ENCODE assay signal across 21 cellular contexts in the genomic region with DNA sequence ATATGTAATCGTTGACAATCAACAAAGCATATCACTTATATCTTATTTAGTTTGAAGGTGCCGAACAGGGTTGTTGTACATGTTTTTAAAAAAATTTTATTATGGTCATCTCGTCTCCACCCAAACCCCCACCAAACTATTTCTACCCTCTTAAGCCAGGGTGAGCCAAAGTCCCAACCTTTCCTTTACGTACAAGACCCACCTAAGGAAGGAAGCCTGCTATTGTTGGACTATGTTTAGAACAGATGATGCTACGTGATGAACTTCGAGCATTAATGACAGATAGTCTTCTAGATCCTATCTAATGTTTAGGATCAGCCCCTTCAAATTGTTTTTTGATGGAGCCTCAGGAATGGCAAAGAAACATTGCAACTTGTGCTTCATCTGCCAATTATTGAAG. TPM values are rescaled to one million over a fixed set of nuclear protein-coding genes. Genes with fewer than 3 reads are reported as not detected.
"Had no signal": no experiment of that assay in that cellular context is flagged by ENCODE, and none has a peak within 500 bp of the region (broad histone marks: within the 10 kb centered on the region; RNA-seq: fewer than 3 reads in every experiment).

No MANE protein-coding gene starts in this region.

- H3K4me3 ChIP-seq: K562, SJCRH30, SK-N-MC had no signal

- H3K9me3 ChIP-seq: SJCRH30 had no signal

- H3K9ac ChIP-seq: KMS-11 had no signal

- H3K36me3 ChIP-seq: SJCRH30 had no signal

- H3K27me3 ChIP-seq: SJCRH30 had no signal

- ATAC-seq: K562 had no signal

- H3K27ac ChIP-seq: HL-60, KMS-11, SJCRH30, SK-N-MC had no signal

- DNase-seq: Kasumi-1, MM.1S, NCI-H1092 treated with DMSO at 0.1 percent for 48 hours, NCI-H1436, NCI-H187, NCI-H2029, NCI-H2081 treated with DMSO at 0.1 percent for 48 hours, NCI-H2171, NCI-H226, NCI-H446, NCI-H510A, NCI-H69, NCI-H774, RPMI8226, SHP77 treated with DMSO at 0.1 percent for 48 hours, SJCRH30 had no signal

RNA-seq across cellular contexts. Expression of a gene that starts 44.4 kb away (rescaled TPM):
- total RNA-seq: M059J had no signal
- polyA plus RNA-seq: K562 had no signal
